28 cellular contexts compared by ENCODE assay signal in genomic region chr20:49942303-49942702, GRCh38. TPM values are rescaled to one million over a fixed set of nuclear protein-coding genes. Genes with fewer than 3 reads are reported as not detected.
"Had no signal": no experiment of that assay in that cellular context is flagged by ENCODE, and none has a peak within 500 bp of the region (broad histone marks: within the 10 kb centered on the region; RNA-seq: fewer than 3 reads in every experiment).

No MANE protein-coding gene starts in this region.

- FAIRE-seq: astrocyte, colon, endometrium, endothelial cell of umbilical vein, frontal cortex had no signal

- H3K27ac ChIP-seq: epithelial cell of prostate, esophagus squamous epithelium had no signal

- H3K27ac Mint-ChIP-seq: activated CD8-positive, alpha-beta T cell treated with anti-CD3 and anti-CD28 coated beads for 36 hours; activated naive CD8-positive, alpha-beta T cell; activated T-helper 17 cell treated with anti-CD3 and anti-CD28 coated beads, Interleukin-2, amount 50 U/mL, for 72 hours; effector memory CD8-positive, alpha-beta T cell had no signal

- H3K27me3 Mint-ChIP-seq: activated CD8-positive, alpha-beta T cell treated with anti-CD3 and anti-CD28 coated beads for 36 hours; activated naive CD8-positive, alpha-beta T cell; activated T-helper 17 cell treated with anti-CD3 and anti-CD28 coated beads, Interleukin-2, amount 50 U/mL, for 72 hours; effector memory CD8-positive, alpha-beta T cell had no signal

- H3K27me3 ChIP-seq: esophagus squamous epithelium had no signal

- H3K4me3 ChIP-seq: esophagus squamous epithelium had no signal

- H3K9me3 Mint-ChIP-seq: activated CD8-positive, alpha-beta T cell treated with anti-CD3 and anti-CD28 coated beads for 36 hours; activated T-cell treated with anti-CD3 and anti-CD28 coated beads, Interleukin-2, amount 50 U/mL, for 4 hours; activated T-helper 17 cell treated with anti-CD3 and anti-CD28 coated beads, Interleukin-2, amount 50 U/mL, for 72 hours; effector memory CD8-positive, alpha-beta T cell; WTC11 had no signal

- H3K4me3 Mint-ChIP-seq: activated CD8-positive, alpha-beta T cell treated with anti-CD3 and anti-CD28 coated beads for 36 hours; activated naive CD8-positive, alpha-beta T cell; activated T-cell treated with anti-CD3 and anti-CD28 coated beads, Interleukin-2, amount 50 U/mL, for 4 hours; activated T-helper 17 cell treated with anti-CD3 and anti-CD28 coated beads, Interleukin-2, amount 50 U/mL, for 72 hours; effector memory CD8-positive, alpha-beta T cell; WTC11 had no signal

- DNase-seq: activated CD4-positive, alpha-beta T cell treated with anti-CD3 and anti-CD28 coated beads for 48 hours; activated CD4-positive, alpha-beta T cell treated with anti-CD3 and anti-CD28 coated beads, Interleukin-2, amount 50 U/mL, for 1 hour; activated CD4-positive, alpha-beta T cell treated with anti-CD3 and anti-CD28 coated beads, Interleukin-2, amount 50 U/mL, for 48 hours; activated CD8-positive, alpha-beta memory T cell treated with anti-CD3 and anti-CD28 coated beads for 24 hours; activated CD8-positive, alpha-beta T cell treated with anti-CD3 and anti-CD28 coated beads for 36 hours; activated effector memory CD4-positive, alpha-beta T cell treated with Interleukin-2 at 50 U/mL for 16 hours; activated gamma-delta T cell treated with Interleukin-2 at 50 U/mL for 16 hours; activated naive CD4-positive, alpha-beta T cell treated with anti-CD3 and anti-CD28 coated beads, Interleukin-2, amount 50 U/mL, for 16 hours; activated naive CD4-positive, alpha-beta T cell treated with Interleukin-2 at 50 U/mL for 16 hours; activated T-cell treated with anti-CD3 and anti-CD28 coated beads, Interleukin-2, amount 50 U/mL, for 4 hours; amniotic stem cell; anterior cingulate cortex; caudate nucleus; cortex of kidney; dermis blood vessel endothelial cell; effector CD4-positive, alpha-beta T cell; effector memory CD8-positive, alpha-beta T cell; esophagus squamous epithelium; T-helper 2 cell had no signal

- H3K9me3 ChIP-seq: esophagus squamous epithelium had no signal

- ATAC-seq: activated CD8-positive, alpha-beta T cell treated with anti-CD3 and anti-CD28 coated beads for 36 hours; activated T-cell treated with anti-CD3 and anti-CD28 coated beads, Interleukin-2, amount 50 U/mL, for 4 hours; activated T-helper 17 cell treated with anti-CD3 and anti-CD28 coated beads, Interleukin-2, amount 50 U/mL, for 72 hours; effector memory CD8-positive, alpha-beta T cell; WTC11 had no signal

RNA-seq across cellular contexts. Expression of gene SNAI1, which starts 40.5 kb away (rescaled TPM):
- total RNA-seq: frontal cortex had no signal
